Comparison of ENCODE assay signal across 1 cellular context in the genomic region with DNA sequence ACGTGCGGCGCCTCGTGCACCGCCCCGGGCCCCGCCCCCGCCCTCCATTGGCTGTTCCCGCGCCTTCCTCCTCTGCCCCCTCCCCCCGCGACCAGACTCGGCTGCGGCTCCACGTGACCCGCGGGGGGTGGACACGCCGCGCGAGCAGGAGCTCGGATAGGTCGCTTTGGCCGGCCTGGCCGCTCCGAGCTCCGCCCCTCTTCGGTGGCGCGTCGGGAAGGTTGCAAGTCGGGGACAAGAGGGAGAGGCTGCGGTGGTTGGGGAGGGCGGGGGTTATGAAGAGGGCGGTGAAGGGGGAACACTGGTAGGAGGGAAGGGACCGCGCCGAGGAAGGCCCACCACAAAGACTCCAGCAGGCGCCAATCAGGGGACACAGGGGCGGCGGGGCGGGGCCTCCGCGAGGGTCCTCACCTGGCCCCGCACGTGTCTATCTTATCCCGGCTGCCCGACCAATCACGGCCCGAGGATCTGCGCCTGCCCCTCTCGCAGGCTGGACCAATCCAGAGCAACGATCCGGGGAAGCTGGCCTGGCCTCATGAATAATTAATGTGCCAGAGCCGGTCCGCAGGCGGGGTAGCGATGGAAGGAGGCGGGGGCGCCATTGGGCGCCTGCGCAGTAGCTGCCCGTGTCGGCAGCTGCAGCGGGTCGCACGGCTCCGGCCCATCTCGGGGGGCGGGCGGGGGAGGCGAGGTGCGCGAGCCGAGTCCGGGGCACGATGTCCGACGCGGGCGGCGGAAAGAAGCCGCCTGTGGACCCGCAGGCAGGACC.
A peak's percentile ranks its signal among the peaks of the same experiment; 100 is the strongest.
TF ChIP-seq lines count a peak whose summit lies in the region.

A gene with protein sequence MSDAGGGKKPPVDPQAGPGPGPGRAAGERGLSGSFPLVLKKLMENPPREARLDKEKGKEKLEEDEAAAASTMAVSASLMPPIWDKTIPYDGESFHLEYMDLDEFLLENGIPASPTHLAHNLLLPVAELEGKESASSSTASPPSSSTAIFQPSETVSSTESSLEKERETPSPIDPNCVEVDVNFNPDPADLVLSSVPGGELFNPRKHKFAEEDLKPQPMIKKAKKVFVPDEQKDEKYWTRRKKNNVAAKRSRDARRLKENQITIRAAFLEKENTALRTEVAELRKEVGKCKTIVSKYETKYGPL (plus strand): TSS at position 614 of the 769 bp plus-strand sequence. CDS start 103 bp downstream, at position 717.

TF ChIP-seq in GM12878, 131 proteins besides CTCF, POLR2A, EP300 and RAD21 (continued from another document):
- TF ChIP-seq, protein P1, sequence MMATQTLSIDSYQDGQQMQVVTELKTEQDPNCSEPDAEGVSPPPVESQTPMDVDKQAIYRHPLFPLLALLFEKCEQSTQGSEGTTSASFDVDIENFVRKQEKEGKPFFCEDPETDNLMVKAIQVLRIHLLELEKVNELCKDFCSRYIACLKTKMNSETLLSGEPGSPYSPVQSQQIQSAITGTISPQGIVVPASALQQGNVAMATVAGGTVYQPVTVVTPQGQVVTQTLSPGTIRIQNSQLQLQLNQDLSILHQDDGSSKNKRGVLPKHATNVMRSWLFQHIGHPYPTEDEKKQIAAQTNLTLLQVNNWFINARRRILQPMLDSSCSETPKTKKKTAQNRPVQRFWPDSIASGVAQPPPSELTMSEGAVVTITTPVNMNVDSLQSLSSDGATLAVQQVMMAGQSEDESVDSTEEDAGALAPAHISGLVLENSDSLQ (IDR thresholded peaks at IDR 0.05): peak; percentile 87
- TF ChIP-seq, protein P2, sequence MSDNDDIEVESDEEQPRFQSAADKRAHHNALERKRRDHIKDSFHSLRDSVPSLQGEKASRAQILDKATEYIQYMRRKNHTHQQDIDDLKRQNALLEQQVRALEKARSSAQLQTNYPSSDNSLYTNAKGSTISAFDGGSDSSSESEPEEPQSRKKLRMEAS (IDR thresholded peaks at IDR 0.05; ENCODE audit: low read depth, low read length): peak; percentile 96
- TF ChIP-seq, protein P3, sequence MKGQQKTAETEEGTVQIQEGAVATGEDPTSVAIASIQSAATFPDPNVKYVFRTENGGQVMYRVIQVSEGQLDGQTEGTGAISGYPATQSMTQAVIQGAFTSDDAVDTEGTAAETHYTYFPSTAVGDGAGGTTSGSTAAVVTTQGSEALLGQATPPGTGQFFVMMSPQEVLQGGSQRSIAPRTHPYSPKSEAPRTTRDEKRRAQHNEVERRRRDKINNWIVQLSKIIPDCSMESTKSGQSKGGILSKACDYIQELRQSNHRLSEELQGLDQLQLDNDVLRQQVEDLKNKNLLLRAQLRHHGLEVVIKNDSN (IDR thresholded peaks at IDR 0.05; ENCODE audit: borderline replicate concordance, extremely low read length, insufficient read depth, low read depth, low read length): peak; percentile 94
- TF ChIP-seq MEF2B (IDR thresholded peaks at IDR 0.05; ENCODE audit: partially characterized antibody, poor library complexity, severe bottlenecking) (peak; percentile 97), BHLHE40 (IDR thresholded peaks at IDR 0.05; ENCODE audit: borderline replicate concordance in 1 of 2, low read depth in 2 of 2, low read length in 1 of 2) (peak; percentile 67 to 90), CREB1 (IDR thresholded peaks at IDR 0.05; ENCODE audit: low read depth) (peak; percentile 36), HDGF (IDR thresholded peaks at IDR 0.05) (peak; percentile 93), SPI1 (IDR thresholded peaks at IDR 0.05; ENCODE audit: borderline replicate concordance, insufficient read depth, low read depth, low read length) (no peak), FOXM1 (IDR thresholded peaks at IDR 0.05; ENCODE audit: low read depth, low read length) (no peak), RFX5 (IDR thresholded peaks at IDR 0.05; ENCODE audit: low read depth, low read length) (0 out of 2 replicates have a peak, but pooled peaks have one; percentile 20), HCFC1 (IDR thresholded peaks at IDR 0.05; ENCODE audit: low read length) (no peak), MXI1 (IDR thresholded peaks at IDR 0.05; ENCODE audit: low read depth, low read length) (peak; percentile 9), ZNF217 (IDR thresholded peaks at IDR 0.05) (no peak), ZNF24 (IDR thresholded peaks at IDR 0.05) (no peak), SREBF2 (IDR thresholded peaks at IDR 0.05; ENCODE audit: low read length) (no peak), RBBP5 (conservative IDR thresholded peaks at IDR 0.05) (no peak), SIN3A (IDR thresholded peaks at IDR 0.05; ENCODE audit: low read depth, low read length) (peak; percentile 6; the same call in 1 of the 2 replicates), YY1 (IDR thresholded peaks at IDR 0.05; ENCODE audit: low read depth, low read length) (peak; percentile 15; the same call in 1 of the 2 replicates), ZBED1 (IDR thresholded peaks at IDR 0.05; ENCODE audit: borderline replicate concordance) (no peak), TBL1XR1 (IDR thresholded peaks at IDR 0.05; ENCODE audit: low read depth, low read length) (no peak), EGR1 (IDR thresholded peaks at IDR 0.05; ENCODE audit: borderline replicate concordance in 1 of 2, low read depth in 2 of 2, low read length in 2 of 2) (peak in 1 of 2 experiments; percentile 49; a peak in 1 of 3 replicates), NRF1 (conservative IDR thresholded peaks at IDR 0.05; ENCODE audit: low read depth, low read length) (0 out of 2 replicates have a peak, but pooled peaks have one; percentile 20), NR2C1 (IDR thresholded peaks at IDR 0.05) (no peak), SMARCA5 (IDR thresholded peaks at IDR 0.05) (no peak; the same call in none of the 2 replicates)
- TF ChIP-seq, protein P4, sequence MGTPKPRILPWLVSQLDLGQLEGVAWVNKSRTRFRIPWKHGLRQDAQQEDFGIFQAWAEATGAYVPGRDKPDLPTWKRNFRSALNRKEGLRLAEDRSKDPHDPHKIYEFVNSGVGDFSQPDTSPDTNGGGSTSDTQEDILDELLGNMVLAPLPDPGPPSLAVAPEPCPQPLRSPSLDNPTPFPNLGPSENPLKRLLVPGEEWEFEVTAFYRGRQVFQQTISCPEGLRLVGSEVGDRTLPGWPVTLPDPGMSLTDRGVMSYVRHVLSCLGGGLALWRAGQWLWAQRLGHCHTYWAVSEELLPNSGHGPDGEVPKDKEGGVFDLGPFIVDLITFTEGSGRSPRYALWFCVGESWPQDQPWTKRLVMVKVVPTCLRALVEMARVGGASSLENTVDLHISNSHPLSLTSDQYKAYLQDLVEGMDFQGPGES (IDR thresholded peaks at IDR 0.05): 0 out of 2 replicates have a peak, but pooled peaks have one; percentile 34
- TF ChIP-seq, protein P5, sequence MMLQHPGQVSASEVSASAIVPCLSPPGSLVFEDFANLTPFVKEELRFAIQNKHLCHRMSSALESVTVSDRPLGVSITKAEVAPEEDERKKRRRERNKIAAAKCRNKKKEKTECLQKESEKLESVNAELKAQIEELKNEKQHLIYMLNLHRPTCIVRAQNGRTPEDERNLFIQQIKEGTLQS (IDR thresholded peaks at IDR 0.05; ENCODE audit: borderline replicate concordance, extremely low read depth, low read depth, low read length): peak; percentile 85
- TF ChIP-seq, protein P6, sequence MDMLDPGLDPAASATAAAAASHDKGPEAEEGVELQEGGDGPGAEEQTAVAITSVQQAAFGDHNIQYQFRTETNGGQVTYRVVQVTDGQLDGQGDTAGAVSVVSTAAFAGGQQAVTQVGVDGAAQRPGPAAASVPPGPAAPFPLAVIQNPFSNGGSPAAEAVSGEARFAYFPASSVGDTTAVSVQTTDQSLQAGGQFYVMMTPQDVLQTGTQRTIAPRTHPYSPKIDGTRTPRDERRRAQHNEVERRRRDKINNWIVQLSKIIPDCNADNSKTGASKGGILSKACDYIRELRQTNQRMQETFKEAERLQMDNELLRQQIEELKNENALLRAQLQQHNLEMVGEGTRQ (IDR thresholded peaks at IDR 0.05; ENCODE audit: borderline replicate concordance, low read depth, low read length): peak; percentile 73
- TF ChIP-seq, protein P7, sequence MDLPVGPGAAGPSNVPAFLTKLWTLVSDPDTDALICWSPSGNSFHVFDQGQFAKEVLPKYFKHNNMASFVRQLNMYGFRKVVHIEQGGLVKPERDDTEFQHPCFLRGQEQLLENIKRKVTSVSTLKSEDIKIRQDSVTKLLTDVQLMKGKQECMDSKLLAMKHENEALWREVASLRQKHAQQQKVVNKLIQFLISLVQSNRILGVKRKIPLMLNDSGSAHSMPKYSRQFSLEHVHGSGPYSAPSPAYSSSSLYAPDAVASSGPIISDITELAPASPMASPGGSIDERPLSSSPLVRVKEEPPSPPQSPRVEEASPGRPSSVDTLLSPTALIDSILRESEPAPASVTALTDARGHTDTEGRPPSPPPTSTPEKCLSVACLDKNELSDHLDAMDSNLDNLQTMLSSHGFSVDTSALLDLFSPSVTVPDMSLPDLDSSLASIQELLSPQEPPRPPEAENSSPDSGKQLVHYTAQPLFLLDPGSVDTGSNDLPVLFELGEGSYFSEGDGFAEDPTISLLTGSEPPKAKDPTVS (IDR thresholded peaks at IDR 0.05; ENCODE audit: low read depth, low read length): no peak; the same call in 1 of the 2 replicates
- TF ChIP-seq, protein P8, sequence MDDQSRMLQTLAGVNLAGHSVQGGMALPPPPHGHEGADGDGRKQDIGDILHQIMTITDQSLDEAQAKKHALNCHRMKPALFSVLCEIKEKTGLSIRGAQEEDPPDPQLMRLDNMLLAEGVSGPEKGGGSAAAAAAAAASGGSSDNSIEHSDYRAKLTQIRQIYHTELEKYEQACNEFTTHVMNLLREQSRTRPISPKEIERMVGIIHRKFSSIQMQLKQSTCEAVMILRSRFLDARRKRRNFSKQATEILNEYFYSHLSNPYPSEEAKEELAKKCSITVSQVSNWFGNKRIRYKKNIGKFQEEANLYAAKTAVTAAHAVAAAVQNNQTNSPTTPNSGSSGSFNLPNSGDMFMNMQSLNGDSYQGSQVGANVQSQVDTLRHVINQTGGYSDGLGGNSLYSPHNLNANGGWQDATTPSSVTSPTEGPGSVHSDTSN (IDR thresholded peaks at IDR 0.05; ENCODE audit: insufficient replicate concordance, low read depth, low read length): peak; percentile 31
